In genomic region chr17:66562119-66562518, GRCh38 we compare ENCODE assay signal across 30 cellular contexts.
"Had no signal": no experiment of that assay in that cellular context is flagged by ENCODE, and none has a peak within 500 bp of the region (broad histone marks: within the 10 kb centered on the region; RNA-seq: fewer than 3 reads in every experiment).

No MANE protein-coding gene starts in this region.

- H2AFZ ChIP-seq: neural progenitor cell, parathyroid adenoma had no signal

- DNase-seq: colonic mucosa; effector CD8-positive, alpha-beta T cell; erythroblast; esophagus squamous epithelium; foreskin melanocyte; kidney; left cardiac atrium; left lung; mesenchymal stem cell; mucosa of descending colon; naive B cell; right lobe of liver; stimulated activated CD4-positive, alpha-beta T cell treated with anti-CD3 and anti-CD28 coated beads, Interleukin-12 subunit alpha, Interleukin-12 subunit beta, amount 100 ng/mL, for 4 hours; stimulated activated CD4-positive, alpha-beta T cell treated with anti-CD3 and anti-CD28 coated beads, Interleukin-1b, Interleukin-23, amount 100 ng/mL, for 48 hours; stimulated activated CD4-positive, alpha-beta T cell treated with anti-CD3 and anti-CD28 coated beads, Interleukin-4, amount 100 ng/mL, for 1 hour; stimulated activated CD8-positive, alpha-beta memory T cell treated with anti-CD3 and anti-CD28 coated beads, Interleukin-4, amount 100 ng/mL, for 48 hours; stimulated activated naive CD4-positive, alpha-beta T cell; stimulated activated naive CD8-positive, alpha-beta T cell treated with anti-CD3 and anti-CD28 coated beads, Interleukin-15, amount 100 ng/mL, for 72 hours; transverse colon; upper lobe of right lung; uterus had no signal

- H3K27ac Mint-ChIP-seq: dendritic cell treated with granulocyte-macrophage colony-stimulating factor and Interleukin-4, amounts not matched to agents 40 ng/mL and 50 ng/mL, for 4 days; mesothelial cell of epicardium; naive B cell; natural killer cell treated with Interleukin-12 subunit alpha and Interleukin-12 subunit beta and Interleukin-15 and Interleukin-18, amount 100 ng/mL, for 72 hours; neural progenitor cell; progenitor cell of endocrine pancreas had no signal

- H3K9me3 Mint-ChIP-seq: dendritic cell treated with granulocyte-macrophage colony-stimulating factor and Interleukin-4, amounts not matched to agents 40 ng/mL and 50 ng/mL, for 4 days; natural killer cell treated with Interleukin-12 subunit alpha and Interleukin-12 subunit beta and Interleukin-15 and Interleukin-18, amount 100 ng/mL, for 72 hours; stimulated activated naive CD8-positive, alpha-beta T cell treated with anti-CD3 and anti-CD28 coated beads, Interleukin-15, amount 100 ng/mL, for 72 hours had no signal

- H3K79me2 ChIP-seq: parathyroid adenoma had no signal

- H3K27ac ChIP-seq: colonic mucosa, esophagus squamous epithelium, left lung, neural progenitor cell, parathyroid adenoma, right lobe of liver, suprapubic skin, transverse colon, upper lobe of right lung, uterus had no signal

- H3K9me3 ChIP-seq: colonic mucosa, esophagus squamous epithelium, left lung, mucosa of descending colon, right lobe of liver, suprapubic skin, transverse colon, upper lobe of right lung, uterus had no signal

- H3K9ac ChIP-seq: neural progenitor cell, parathyroid adenoma had no signal

- ATAC-seq: left cardiac atrium; left lung; mucosa of descending colon; natural killer cell treated with Interleukin-12 subunit alpha and Interleukin-12 subunit beta and Interleukin-15 and Interleukin-18, amount 100 ng/mL, for 72 hours; right lobe of liver; stimulated activated naive CD8-positive, alpha-beta T cell treated with anti-CD3 and anti-CD28 coated beads, Interleukin-15, amount 100 ng/mL, for 72 hours; upper lobe of right lung had no signal

- H3K4me2 ChIP-seq: neural progenitor cell, smooth muscle cell had no signal

- H3K27me3 Mint-ChIP-seq: dendritic cell treated with granulocyte-macrophage colony-stimulating factor and Interleukin-4, amounts not matched to agents 40 ng/mL and 50 ng/mL, for 4 days; natural killer cell treated with Interleukin-12 subunit alpha and Interleukin-12 subunit beta and Interleukin-15 and Interleukin-18, amount 100 ng/mL, for 72 hours; progenitor cell of endocrine pancreas; stimulated activated naive CD8-positive, alpha-beta T cell treated with anti-CD3 and anti-CD28 coated beads, Interleukin-15, amount 100 ng/mL, for 72 hours had no signal

- H3K4me1 ChIP-seq: colonic mucosa, esophagus squamous epithelium, left lung, parathyroid adenoma, right lobe of liver, suprapubic skin, upper lobe of right lung, uterus had no signal

- H3K27me3 ChIP-seq: colonic mucosa, esophagus squamous epithelium, left lung, neural progenitor cell, right lobe of liver, suprapubic skin, transverse colon, upper lobe of right lung, uterus had no signal

- H3K36me3 ChIP-seq: colonic mucosa, esophagus squamous epithelium, left lung, neural progenitor cell, right lobe of liver, suprapubic skin, transverse colon, upper lobe of right lung, uterus had no signal

- H3K36me3 Mint-ChIP-seq: mesothelial cell of epicardium; naive B cell; natural killer cell treated with Interleukin-12 subunit alpha and Interleukin-12 subunit beta and Interleukin-15 and Interleukin-18, amount 100 ng/mL, for 72 hours had no signal

- FAIRE-seq: endometrium had no signal

- H3K4me1 Mint-ChIP-seq: naive B cell had no signal

- H3K4me3 ChIP-seq: colonic mucosa, esophagus squamous epithelium, left lung, mucosa of descending colon, neural progenitor cell, right lobe of liver, smooth muscle cell, suprapubic skin, transverse colon, upper lobe of right lung, uterus had no signal

- H3K4me3 Mint-ChIP-seq: dendritic cell treated with granulocyte-macrophage colony-stimulating factor and Interleukin-4, amounts not matched to agents 40 ng/mL and 50 ng/mL, for 4 days; mesothelial cell of epicardium; naive B cell; natural killer cell treated with Interleukin-12 subunit alpha and Interleukin-12 subunit beta and Interleukin-15 and Interleukin-18, amount 100 ng/mL, for 72 hours; neural progenitor cell; stimulated activated naive CD8-positive, alpha-beta T cell treated with anti-CD3 and anti-CD28 coated beads, Interleukin-15, amount 100 ng/mL, for 72 hours had no signal
